In the genomic region with DNA sequence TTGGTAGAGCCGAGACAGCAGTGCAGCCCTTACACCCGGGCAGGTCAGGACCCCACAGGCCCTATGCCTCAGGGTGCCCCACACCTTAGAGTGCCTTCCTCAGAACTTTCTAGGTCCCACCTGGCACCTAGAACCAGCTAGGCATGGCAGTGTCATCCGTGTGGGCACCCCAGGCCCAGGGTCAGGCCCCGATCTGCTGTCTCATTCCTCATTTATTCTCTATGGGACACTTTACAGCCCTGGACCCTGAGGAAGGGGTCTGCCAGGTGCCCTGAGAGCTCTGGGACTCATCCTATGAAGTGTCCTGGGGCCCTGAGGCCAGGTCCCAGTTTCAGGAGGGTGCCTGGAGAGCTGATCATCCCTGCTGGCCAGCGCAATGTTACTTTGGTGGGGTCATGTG, we compare ENCODE assay signal across 28 cellular contexts. TPM values are rescaled to one million over a fixed set of nuclear protein-coding genes. Genes with fewer than 3 reads are reported as not detected.
"Had no signal": no experiment of that assay in that cellular context is flagged by ENCODE, and none has a peak within 500 bp of the region (broad histone marks: within the 10 kb centered on the region; RNA-seq: fewer than 3 reads in every experiment).

No MANE protein-coding gene starts in this region.

- H3K4me1 Mint-ChIP-seq: immature natural killer cell; naive thymus-derived CD8-positive, alpha-beta T cell; stimulated activated effector memory CD8-positive, alpha-beta T cell treated with anti-CD3 and anti-CD28 coated beads, Interleukin-12 subunit alpha, Interleukin-12 subunit beta, amount 100 ng/mL, for 72 hours; stimulated activated naive CD8-positive, alpha-beta T cell treated with anti-CD3 and anti-CD28 coated beads, Interleukin-15, amount 100 ng/mL, for 72 hours had no signal

- DNase-seq: heart left ventricle; hypothalamus; immature natural killer cell; kidney; left colon; left lung; lower lobe of right lung; mammary epithelial cell; mesenchymal stem cell; naive thymus-derived CD8-positive, alpha-beta T cell; nephron progenitor cell; ovary; right lobe of liver; stimulated activated CD4-positive, alpha-beta T cell treated with anti-CD3 and anti-CD28 coated beads, Interleukin-12 subunit alpha, Interleukin-12 subunit beta, amount 100 ng/mL, for 4 hours; stimulated activated CD4-positive, alpha-beta T cell treated with anti-CD3 and anti-CD28 coated beads, Interleukin-15, amount 100 ng/mL, for 24 hours; stimulated activated CD4-positive, alpha-beta T cell treated with anti-CD3 and anti-CD28 coated beads, Interleukin-2, amount 100 ng/mL, for 24 hours; stimulated activated CD4-positive, alpha-beta T cell treated with anti-CD3 and anti-CD28 coated beads, Interleukin-4, amount 100 ng/mL, for 24 hours; stimulated activated naive CD4-positive, alpha-beta T cell; stimulated activated naive CD8-positive, alpha-beta T cell treated with anti-CD3 and anti-CD28 coated beads, Interleukin-15, amount 100 ng/mL, for 72 hours; substantia nigra; thyroid gland; transverse colon; upper lobe of left lung had no signal

- H3K36me3 Mint-ChIP-seq: immature natural killer cell; naive thymus-derived CD8-positive, alpha-beta T cell; stimulated activated effector memory CD8-positive, alpha-beta T cell treated with anti-CD3 and anti-CD28 coated beads, Interleukin-12 subunit alpha, Interleukin-12 subunit beta, amount 100 ng/mL, for 72 hours had no signal

- H3K9me3 Mint-ChIP-seq: immature natural killer cell; naive thymus-derived CD8-positive, alpha-beta T cell; stimulated activated effector memory CD8-positive, alpha-beta T cell treated with anti-CD3 and anti-CD28 coated beads, Interleukin-12 subunit alpha, Interleukin-12 subunit beta, amount 100 ng/mL, for 72 hours; stimulated activated naive CD8-positive, alpha-beta T cell treated with anti-CD3 and anti-CD28 coated beads, Interleukin-15, amount 100 ng/mL, for 72 hours had no signal

- H3K9me3 ChIP-seq: heart left ventricle, left lung, lower lobe of right lung, ovary, right atrium auricular region, right lobe of liver, thyroid gland, transverse colon, upper lobe of left lung, vagina had no signal

- H3K27ac Mint-ChIP-seq: immature natural killer cell; nephron progenitor cell; progenitor cell of endocrine pancreas; stimulated activated effector memory CD8-positive, alpha-beta T cell treated with anti-CD3 and anti-CD28 coated beads, Interleukin-12 subunit alpha, Interleukin-12 subunit beta, amount 100 ng/mL, for 72 hours; stimulated activated naive CD8-positive, alpha-beta T cell treated with anti-CD3 and anti-CD28 coated beads, Interleukin-15, amount 100 ng/mL, for 72 hours had no signal

- H3K4me3 Mint-ChIP-seq: immature natural killer cell; naive thymus-derived CD8-positive, alpha-beta T cell; nephron progenitor cell; stimulated activated effector memory CD8-positive, alpha-beta T cell treated with anti-CD3 and anti-CD28 coated beads, Interleukin-12 subunit alpha, Interleukin-12 subunit beta, amount 100 ng/mL, for 72 hours; stimulated activated naive CD8-positive, alpha-beta T cell treated with anti-CD3 and anti-CD28 coated beads, Interleukin-15, amount 100 ng/mL, for 72 hours had no signal

- ATAC-seq: heart left ventricle; left colon; left lung; lower lobe of right lung; naive thymus-derived CD8-positive, alpha-beta T cell; right lobe of liver; stimulated activated effector memory CD8-positive, alpha-beta T cell treated with anti-CD3 and anti-CD28 coated beads, Interleukin-12 subunit alpha, Interleukin-12 subunit beta, amount 100 ng/mL, for 72 hours; stimulated activated naive CD8-positive, alpha-beta T cell treated with anti-CD3 and anti-CD28 coated beads, Interleukin-15, amount 100 ng/mL, for 72 hours had no signal

- H3K4me3 ChIP-seq: heart left ventricle, left lung, lower lobe of right lung, ovary, right atrium auricular region, right lobe of liver, skin epidermis, thyroid gland, transverse colon, upper lobe of left lung, vagina had no signal

- H3K27me3 Mint-ChIP-seq: progenitor cell of endocrine pancreas had no signal

- H3K27ac ChIP-seq: heart left ventricle, lower lobe of right lung, ovary, right atrium auricular region, right lobe of liver, skin epidermis, thyroid gland, transverse colon, upper lobe of left lung, vagina had no signal

- H3K36me3 ChIP-seq: heart left ventricle, left lung, lower lobe of right lung, ovary, right atrium auricular region, right lobe of liver, thyroid gland, transverse colon, upper lobe of left lung, vagina had no signal

- H3K27me3 ChIP-seq: ovary, right atrium auricular region, right lobe of liver, thyroid gland, upper lobe of left lung, vagina had no signal

RNA-seq across cellular contexts. Expression of gene BPI, which starts 8.1 kb away (rescaled TPM):
- polyA plus RNA-seq: heart left ventricle; immature natural killer cell; mammary epithelial cell; naive thymus-derived CD8-positive, alpha-beta T cell had no signal

RNA-seq across cellular contexts. Expression of gene KIAA1755, which starts 35.3 kb away (rescaled TPM):
- polyA plus RNA-seq: immature natural killer cell; naive thymus-derived CD8-positive, alpha-beta T cell had no signal

RNA-seq across cellular contexts. Expression of gene LBP, which starts 50.5 kb away (rescaled TPM):
- polyA plus RNA-seq: immature natural killer cell; mammary epithelial cell; naive thymus-derived CD8-positive, alpha-beta T cell had no signal
